Comparison of ENCODE assay signal across 14 cellular contexts in genomic region chr3:157363393-157363792, GRCh38.
"Had no signal": no experiment of that assay in that cellular context is flagged by ENCODE, and none has a peak within 500 bp of the region (broad histone marks: within the 10 kb centered on the region; RNA-seq: fewer than 3 reads in every experiment).

No MANE protein-coding gene starts in this region.

- DNase-seq: colonic mucosa; dermis blood vessel endothelial cell; erythroblast; gastrocnemius medialis; islet precursor cell; mammary epithelial cell; occipital lobe; small intestine; stimulated activated CD4-positive, alpha-beta T cell treated with anti-CD3 and anti-CD28 coated beads, Interleukin-2, amount 100 ng/mL, for 48 hours; tibial artery; upper lobe of left lung had no signal

- H3K4me1 ChIP-seq: colonic mucosa, gastrocnemius medialis, tibial artery, upper lobe of left lung, vagina had no signal

- H3K9me3 ChIP-seq: colonic mucosa, gastrocnemius medialis, tibial artery, upper lobe of left lung, vagina had no signal

- H3K27me3 Mint-ChIP-seq: natural killer cell treated with Interleukin-12 subunit alpha and Interleukin-12 subunit beta and Interleukin-15 and Interleukin-18, amount 100 ng/mL, for 72 hours; stimulated activated naive CD8-positive, alpha-beta T cell treated with anti-CD3 and anti-CD28 coated beads, Interleukin-15, Interleukin-2, amounts not matched to agents 100 ng/mL and 50 ng/mL, for 24 hours had no signal

- H3K27ac ChIP-seq: colonic mucosa, gastrocnemius medialis, tibial artery, upper lobe of left lung, vagina had no signal

- H3K9me3 Mint-ChIP-seq: natural killer cell treated with Interleukin-12 subunit alpha and Interleukin-12 subunit beta and Interleukin-15 and Interleukin-18, amount 100 ng/mL, for 72 hours; stimulated activated naive CD8-positive, alpha-beta T cell treated with anti-CD3 and anti-CD28 coated beads, Interleukin-15, Interleukin-2, amounts not matched to agents 100 ng/mL and 50 ng/mL, for 24 hours had no signal

- H3K36me3 ChIP-seq: colonic mucosa, gastrocnemius medialis, tibial artery, upper lobe of left lung, vagina had no signal

- H3K4me3 Mint-ChIP-seq: natural killer cell treated with Interleukin-12 subunit alpha and Interleukin-12 subunit beta and Interleukin-15 and Interleukin-18, amount 100 ng/mL, for 72 hours; stimulated activated naive CD8-positive, alpha-beta T cell treated with anti-CD3 and anti-CD28 coated beads, Interleukin-15, Interleukin-2, amounts not matched to agents 100 ng/mL and 50 ng/mL, for 24 hours had no signal

- H3K27me3 ChIP-seq: colonic mucosa, gastrocnemius medialis, tibial artery, upper lobe of left lung, vagina had no signal

- H3K4me3 ChIP-seq: colonic mucosa, gastrocnemius medialis, tibial artery, upper lobe of left lung, vagina had no signal

- H3K27ac Mint-ChIP-seq: natural killer cell treated with Interleukin-12 subunit alpha and Interleukin-12 subunit beta and Interleukin-15 and Interleukin-18, amount 100 ng/mL, for 72 hours; stimulated activated naive CD8-positive, alpha-beta T cell treated with anti-CD3 and anti-CD28 coated beads, Interleukin-15, Interleukin-2, amounts not matched to agents 100 ng/mL and 50 ng/mL, for 24 hours had no signal

- H3K36me3 Mint-ChIP-seq: natural killer cell treated with Interleukin-12 subunit alpha and Interleukin-12 subunit beta and Interleukin-15 and Interleukin-18, amount 100 ng/mL, for 72 hours had no signal
